Comparison of ENCODE assay signal across 10 cellular contexts in the genomic region with DNA sequence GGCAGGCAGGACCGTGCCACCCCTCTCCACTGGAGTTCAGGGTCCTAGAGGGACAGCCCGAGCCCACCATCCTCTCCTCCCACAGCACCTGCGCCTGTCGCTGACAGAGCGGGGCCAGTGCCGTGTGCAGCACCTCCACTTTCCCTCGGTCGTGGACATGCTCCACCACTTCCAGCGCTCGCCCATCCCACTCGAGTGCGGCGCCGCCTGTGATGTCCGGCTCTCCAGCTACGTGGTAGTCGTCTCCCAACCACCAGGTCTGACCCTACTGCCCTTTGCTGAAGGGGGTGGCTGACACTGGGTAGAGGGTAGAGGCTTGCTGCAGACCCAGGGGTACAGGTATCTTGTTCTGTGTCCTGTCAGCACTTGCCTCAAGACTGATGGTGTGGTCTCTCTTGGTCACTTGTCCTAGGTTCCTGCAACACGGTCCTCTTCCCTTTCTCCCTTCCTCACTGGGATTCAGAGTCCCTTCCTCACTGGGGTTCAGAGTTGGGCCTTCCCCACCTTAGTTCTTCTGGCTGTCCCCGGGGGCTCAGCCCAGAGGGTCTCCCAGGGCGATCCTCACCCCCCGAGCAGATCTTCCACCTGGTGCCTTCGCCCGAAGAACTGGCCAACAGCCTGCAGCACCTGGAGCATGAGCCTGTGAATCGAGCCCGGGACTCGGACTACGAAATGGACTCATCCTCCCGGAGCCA. TPM values are rescaled to one million over a fixed set of nuclear protein-coding genes. Genes with fewer than 3 reads are reported as not detected.
DNase-seq lines count a peak whose midpoint lies in the region; ATAC-seq and TF ChIP-seq lines count a peak whose summit lies in the region.
"Had no signal": no experiment of that assay in that cellular context is flagged by ENCODE, and none has a peak within 500 bp of the region (broad histone marks: within the 10 kb centered on the region; RNA-seq: fewer than 3 reads in every experiment).

No MANE protein-coding gene starts in this region.

- POLR2A ChIA-PET in CD4-positive, alpha-beta memory T cell (lab: Charles Lee; ENCODE audit: partially characterized antibody) = interaction anchor here (10.5 to 27.1 kb wide), 2 partner anchors 13 to 41 kb away, joined by 192 to 683 read pairs; a partner anchor contains a TSS

- peaks cover 45 to 84% (median 71%) of the 10 kb centered on the region in 4 donors for H3K4me1 Mint-ChIP-seq in CD4-positive, alpha-beta memory T cell

- TF ChIP-seq CTCF in NB4 (IDR thresholded peaks at IDR 0.05; ENCODE audit: low read depth, low read length) = no peak

- H3K27me3 ChIP-seq in CD4-positive, alpha-beta memory T cell (ENCODE audit: insufficient read depth, low read length) = no peaks in the 10 kb centered on the region
- H3K27me3 ChIP-seq: suprapubic skin had no signal

- H3K4me3 ChIP-seq in CD4-positive, alpha-beta memory T cell (ENCODE audit: low read length in 2 of 2) = no peak overlapping the region
- no peak overlapping the region for H3K4me3 ChIP-seq in NB4 (ENCODE audit: low read depth, low read length)
- H3K4me3 ChIP-seq: suprapubic skin had no signal

- CTCF ChIA-PET in CD4-positive, alpha-beta memory T cell (lab: Charles Lee; ENCODE audit: partially characterized antibody) = interaction anchor here (4.6 to 22.4 kb wide), 5 partner anchors 12 to 44 kb away, joined by 36 to 1282 read pairs (median 55); a partner anchor contains a TSS

- no peak overlapping the region for H3K27ac ChIP-seq in CD4-positive, alpha-beta memory T cell (ENCODE audit: low read depth, low read length)
- H3K27ac ChIP-seq: suprapubic skin had no signal

- H3K9me3 ChIP-seq in CD4-positive, alpha-beta memory T cell (ENCODE audit: control insufficient read depth in 1 of 2, low read length in 2 of 2) = no peaks in the 10 kb centered on the region
- H3K9me3 ChIP-seq: suprapubic skin had no signal

- ATAC-seq in sciatic nerve (no peak), HG03442 (IDR thresholded peaks at IDR 0.05; ENCODE audit: unreplicated experiment) (no peak)

- peaks cover 71% of the 10 kb centered on the region for H3K4me1 ChIP-seq in CD4-positive, alpha-beta memory T cell (ENCODE audit: insufficient read depth, low read length)

- peaks cover 52% of the 10 kb centered on the region for H3K36me3 ChIP-seq in CD4-positive, alpha-beta memory T cell (ENCODE audit: insufficient read depth, low read length)

- H3K9me3 Mint-ChIP-seq in CD4-positive, alpha-beta memory T cell = peaks cover 0 to 2% (median 0%) of the 10 kb centered on the region in 8 donors

- DNase-seq in CD4-positive, alpha-beta memory T cell = no peak
- DNase-seq in NB4 (ENCODE audit: low read depth) (peak; percentile 13), ecto neural progenitor cell (ENCODE audit: low spot score) (peak; percentile 47), sciatic nerve (ENCODE audit: low spot score) (peak; percentile 57), activated gamma-delta T cell treated with Interleukin-2 at 50 U/mL for 16 hours (no peak), activated T-cell treated with anti-CD3 and anti-CD28 coated beads for 4 hours (no peak), NCI-H69 (lab: John Stamatoyannopoulos, UW) (no peak)
- DNase-seq: NCI-H345 had no signal

- no peaks in the 10 kb centered on the region for H3K27me3 Mint-ChIP-seq in CD4-positive, alpha-beta memory T cell

- no peak for TF ChIP-seq POLR2A in NB4 (IDR thresholded peaks at IDR 0.05; ENCODE audit: extremely low read depth, insufficient read length)

- no peak overlapping the region for H3K4me3 Mint-ChIP-seq in CD4-positive, alpha-beta memory T cell

- peak overlapping the region in 5 of 7 donors; percentile 4 to 88 (median 64) for H3K27ac Mint-ChIP-seq in CD4-positive, alpha-beta memory T cell

- peaks cover 31 to 60% of the 10 kb centered on the region in 2 donors for H3K36me3 Mint-ChIP-seq in CD4-positive, alpha-beta memory T cell

- intact Hi-C loops in CD4-positive, alpha-beta memory T cell (cut with micrococcal nuclease) = no loop called here
- intact Hi-C loops in sciatic nerve (cut with DNase I) = no loop called here

RNA-seq across cellular contexts. Expression of a gene that starts 42.0 kb away (rescaled TPM):
- total RNA-seq in CD4-positive, alpha-beta memory T cell = 10 to 100 TPM; 25.3 to 28.2 TPM
- 10 to 100 TPM in 1 of 2 donors, 1 to 10 TPM in 1; 4.2 to 14.2 TPM for polyA plus RNA-seq in CD4-positive, alpha-beta memory T cell
- total RNA-seq in sciatic nerve = 27.5 TPM

Comparison
In these comparisons a context has a peak if more than half of its experiments do, and no peak if none do; other contexts are left out.
1. DNase-seq: peak in NB4 (single experiment), ecto neural progenitor cell (single experiment) and sciatic nerve (single experiment); none in CD4-positive, alpha-beta memory T cell (0 of 5), activated gamma-delta T cell treated with Interleukin-2 at 50 U/mL for 16 hours (single experiment), activated T-cell treated with anti-CD3 and anti-CD28 coated beads for 4 hours (single experiment) and NCI-H69 (single experiment).